ENCODE assay signal across 20 cellular contexts in genomic region chr19:9580728-9581127, GRCh38. TPM values are rescaled to one million over a fixed set of nuclear protein-coding genes. Genes with fewer than 3 reads are reported as not detected.
DNase-seq lines count a peak whose midpoint lies in the region; ATAC-seq and TF ChIP-seq lines count a peak whose summit lies in the region.
"Had no signal": no experiment of that assay in that cellular context is flagged by ENCODE, and none has a peak within 500 bp of the region (broad histone marks: within the 10 kb centered on the region; RNA-seq: fewer than 3 reads in every experiment).

No MANE protein-coding gene starts in this region.

- H3K4me1 ChIP-seq in GM23338 (ENCODE audit: insufficient read depth) = peaks cover 63% of the 10 kb centered on the region
- H3K4me1 ChIP-seq: A549, prostate gland had no signal

- H3K4me3 Mint-ChIP-seq in activated CD8-positive, alpha-beta T cell treated with anti-CD3 and anti-CD28 coated beads for 36 hours = peak overlapping the region; percentile 59
- no peak overlapping the region for H3K4me3 Mint-ChIP-seq in activated CD8-positive, alpha-beta T cell treated with anti-CD3 and anti-CD28 coated beads, Interleukin-2, amount 10 ng/mL, durations not matched to agents 7 days and 5 days
- H3K4me3 Mint-ChIP-seq in GM23338 (peak overlapping the region; percentile 83), neural crest cell (peak overlapping the region; percentile 77)
- peak overlapping the region; percentile 59 for H3K4me3 Mint-ChIP-seq in activated naive CD8-positive, alpha-beta T cell treated with anti-CD3 and anti-CD28 coated beads for 36 hours

- peak overlapping the region; percentile 92 for H3K4me2 ChIP-seq in GM23338
- H3K4me2 ChIP-seq: A549 had no signal

- H3K27ac ChIP-seq in GM23338 (ENCODE audit: low read depth) = peak overlapping the region; percentile 94
- H3K27ac ChIP-seq: A549, gastrocnemius medialis, prostate gland, skin epidermis, vagina had no signal

- no peak for TF ChIP-seq CTCF in activated CD8-positive, alpha-beta T cell treated with anti-CD3 and anti-CD28 coated beads for 36 hours (IDR thresholded peaks at IDR 0.05)
- no peak for TF ChIP-seq CTCF in GM23338 (conservative IDR thresholded peaks at IDR 0.05; ENCODE audit: low read depth in 2 of 2)
- no peak for TF ChIP-seq CTCF in neural crest cell (conservative IDR thresholded peaks at IDR 0.05)

- CTCF ChIA-PET in activated CD8-positive, alpha-beta T cell treated with anti-CD3 and anti-CD28 coated beads for 36 hours (lab: Charles Lee) = no interaction called here
- CTCF ChIA-PET in activated CD8-positive, alpha-beta T cell treated with anti-CD3 and anti-CD28 coated beads, Interleukin-2, amount 10 ng/mL, durations not matched to agents 7 days and 5 days (lab: Charles Lee) = no interaction called here

- H3K27me3 Mint-ChIP-seq in activated CD8-positive, alpha-beta T cell treated with anti-CD3 and anti-CD28 coated beads for 36 hours = no peaks in the 10 kb centered on the region
- H3K27me3 Mint-ChIP-seq in activated CD8-positive, alpha-beta T cell treated with anti-CD3 and anti-CD28 coated beads, Interleukin-2, amount 10 ng/mL, durations not matched to agents 7 days and 5 days (ENCODE audit: low read depth) = no peaks in the 10 kb centered on the region
- H3K27me3 Mint-ChIP-seq in GM23338 (ENCODE audit: insufficient read depth, low read depth, poor library complexity) (peaks cover 19% of the 10 kb centered on the region), neural crest cell (ENCODE audit: low read depth) (no peaks in the 10 kb centered on the region)
- no peaks in the 10 kb centered on the region for H3K27me3 Mint-ChIP-seq in activated naive CD8-positive, alpha-beta T cell treated with anti-CD3 and anti-CD28 coated beads for 36 hours

- H3K9me2 ChIP-seq in GM23338 (ENCODE audit: insufficient read depth) = no peaks in the 10 kb centered on the region

- POLR2A ChIA-PET in activated CD8-positive, alpha-beta T cell treated with anti-CD3 and anti-CD28 coated beads for 36 hours (lab: Charles Lee) = no interaction called here
- POLR2A ChIA-PET in activated CD8-positive, alpha-beta T cell treated with anti-CD3 and anti-CD28 coated beads, Interleukin-2, amount 10 ng/mL, durations not matched to agents 7 days and 5 days (lab: Charles Lee) = no interaction called here

- no peak overlapping the region for H2AFZ ChIP-seq in GM23338

- H4K20me1 ChIP-seq in GM23338 (replicated peaks; ENCODE audit: insufficient read depth) = peaks cover 60% of the 10 kb centered on the region

- H3K79me2 ChIP-seq in GM23338 (replicated peaks; ENCODE audit: insufficient read depth) = peaks cover 96% of the 10 kb centered on the region

- H3K27ac Mint-ChIP-seq in activated CD8-positive, alpha-beta T cell treated with anti-CD3 and anti-CD28 coated beads for 36 hours = peak overlapping the region; percentile 74
- no peak overlapping the region for H3K27ac Mint-ChIP-seq in activated CD8-positive, alpha-beta T cell treated with anti-CD3 and anti-CD28 coated beads, Interleukin-2, amount 10 ng/mL, durations not matched to agents 7 days and 5 days
- no peak overlapping the region for H3K27ac Mint-ChIP-seq in GM23338
- peak overlapping the region; percentile 20 for H3K27ac Mint-ChIP-seq in activated naive CD8-positive, alpha-beta T cell treated with anti-CD3 and anti-CD28 coated beads for 36 hours
- no peak overlapping the region for H3K27ac Mint-ChIP-seq in neural crest cell (ENCODE audit: unreplicated experiment)

- ATAC-seq in activated CD8-positive, alpha-beta T cell treated with anti-CD3 and anti-CD28 coated beads for 36 hours = no peak
- ATAC-seq in activated CD8-positive, alpha-beta T cell treated with anti-CD3 and anti-CD28 coated beads, Interleukin-2, amount 10 ng/mL, durations not matched to agents 7 days and 5 days = no peak
- ATAC-seq in GM23338 = no peak
- ATAC-seq in left lobe of liver = no peak
- no peak for ATAC-seq in GM21390 (IDR thresholded peaks at IDR 0.05; ENCODE audit: unreplicated experiment)
- ATAC-seq: A549, gastrocnemius medialis had no signal

- H3K36me3 ChIP-seq in GM23338 (ENCODE audit: insufficient read depth) = no peaks in the 10 kb centered on the region; the same call in 1 of the 2 replicates
- H3K36me3 ChIP-seq: prostate gland had no signal

- no peaks in the 10 kb centered on the region for H3F3A ChIP-seq in GM23338 (replicated peaks; ENCODE audit: low read depth)

- peaks cover 50% of the 10 kb centered on the region for H3K4me1 Mint-ChIP-seq in activated CD8-positive, alpha-beta T cell treated with anti-CD3 and anti-CD28 coated beads for 36 hours (ENCODE audit: low read depth)
- H3K4me1 Mint-ChIP-seq in activated CD8-positive, alpha-beta T cell treated with anti-CD3 and anti-CD28 coated beads, Interleukin-2, amount 10 ng/mL, durations not matched to agents 7 days and 5 days (ENCODE audit: low read depth) = peaks cover 30% of the 10 kb centered on the region
- peaks cover 38% of the 10 kb centered on the region for H3K4me1 Mint-ChIP-seq in GM23338
- H3K4me1 Mint-ChIP-seq in activated naive CD8-positive, alpha-beta T cell treated with anti-CD3 and anti-CD28 coated beads for 36 hours = peaks cover 35% of the 10 kb centered on the region
- H3K4me1 Mint-ChIP-seq in neural crest cell = peaks cover 15% of the 10 kb centered on the region

- no peaks in the 10 kb centered on the region for H3K27me3 ChIP-seq in GM23338 (ENCODE audit: insufficient read depth)
- H3K27me3 ChIP-seq: vagina had no signal

- intact Hi-C loops in activated CD8-positive, alpha-beta T cell treated with anti-CD3 and anti-CD28 coated beads for 36 hours (cut with micrococcal nuclease) = no loop called here

- peak overlapping the region; percentile 91 for H3K4me3 ChIP-seq in GM23338
- H3K4me3 ChIP-seq: A549, gastrocnemius medialis, prostate gland, skin epidermis, vagina had no signal

- H3K36me3 Mint-ChIP-seq in activated CD8-positive, alpha-beta T cell treated with anti-CD3 and anti-CD28 coated beads for 36 hours (ENCODE audit: low read depth) = peaks cover 80% of the 10 kb centered on the region
- peaks cover 73% of the 10 kb centered on the region for H3K36me3 Mint-ChIP-seq in activated CD8-positive, alpha-beta T cell treated with anti-CD3 and anti-CD28 coated beads, Interleukin-2, amount 10 ng/mL, durations not matched to agents 7 days and 5 days (ENCODE audit: low read depth)
- H3K36me3 Mint-ChIP-seq in GM23338 (ENCODE audit: low read depth) (peaks cover 78% of the 10 kb centered on the region), neural crest cell (ENCODE audit: low read depth) (peaks cover 63% of the 10 kb centered on the region)
- H3K36me3 Mint-ChIP-seq in activated naive CD8-positive, alpha-beta T cell treated with anti-CD3 and anti-CD28 coated beads for 36 hours = peaks cover 84% of the 10 kb centered on the region

- DNase-seq in activated CD8-positive, alpha-beta T cell treated with anti-CD3 and anti-CD28 coated beads for 36 hours = no peak
- DNase-seq in activated CD8-positive, alpha-beta T cell treated with anti-CD3 and anti-CD28 coated beads, Interleukin-2, amount 10 ng/mL, durations not matched to agents 7 days and 5 days = no peak
- DNase-seq in GM23338 (ENCODE audit: low spot score) (no peak), neural crest cell (ENCODE audit: low read depth, low spot score) (no peak), left lobe of liver (ENCODE audit: low spot score) (no peak)
- no peak for DNase-seq in activated naive CD8-positive, alpha-beta T cell treated with anti-CD3 and anti-CD28 coated beads for 36 hours
- DNase-seq in activated effector memory CD4-positive, alpha-beta T cell treated with anti-CD3 and anti-CD28 coated beads, Interleukin-2, amount 50 U/mL, for 16 hours = no peak
- DNase-seq: activated CD4-positive, alpha-beta T cell treated with anti-CD3 and anti-CD28 coated beads for 4 hours; activated CD8-positive, alpha-beta memory T cell treated with anti-CD3 and anti-CD28 coated beads, Interleukin-2, amount 50 U/mL, for 48 hours; DMS 273 treated with DMSO at 0.1 percent for 48 hours; gastrocnemius medialis; NCI-H1048; NCI-H1930; NCI-H446; T1000 had no signal

- H3K9me3 Mint-ChIP-seq in activated CD8-positive, alpha-beta T cell treated with anti-CD3 and anti-CD28 coated beads for 36 hours = peaks cover 38% of the 10 kb centered on the region
- H3K9me3 Mint-ChIP-seq in activated CD8-positive, alpha-beta T cell treated with anti-CD3 and anti-CD28 coated beads, Interleukin-2, amount 10 ng/mL, durations not matched to agents 7 days and 5 days (ENCODE audit: insufficient read depth) = peaks cover 32% of the 10 kb centered on the region
- peaks cover 42% of the 10 kb centered on the region for H3K9me3 Mint-ChIP-seq in GM23338
- H3K9me3 Mint-ChIP-seq in activated naive CD8-positive, alpha-beta T cell treated with anti-CD3 and anti-CD28 coated beads for 36 hours = peaks cover 39% of the 10 kb centered on the region
- peaks cover 28% of the 10 kb centered on the region for H3K9me3 Mint-ChIP-seq in neural crest cell

RNA-seq across cellular contexts. Expression of gene ZNF121, which starts 3.6 kb away (rescaled TPM):
- 10 to 100 TPM; 79.9 to 85.5 TPM for total RNA-seq in activated CD8-positive, alpha-beta T cell treated with anti-CD3 and anti-CD28 coated beads for 36 hours
- total RNA-seq in activated CD8-positive, alpha-beta T cell treated with anti-CD3 and anti-CD28 coated beads, Interleukin-2, amount 10 ng/mL, durations not matched to agents 7 days and 5 days = 10 to 100 TPM; 51.3 to 55.2 TPM
- 252 and 263 TPM in 2 replicates for total RNA-seq in GM23338 (2014; rRNA removed; shearing (Covaris generic))
- polyA plus RNA-seq in GM23338 (2016; fragmentation: Nextera tagmentation; extraction: Ambion mirVana) = 42.3 and 50.8 TPM in 2 replicates
- 10 to 100 TPM; 89.3 to 98.9 TPM for total RNA-seq in activated naive CD8-positive, alpha-beta T cell treated with anti-CD3 and anti-CD28 coated beads for 36 hours
- total RNA-seq in neural crest cell (71.1 and 78.7 TPM in 2 replicates), left lobe of liver (9.5 TPM)

RNA-seq across cellular contexts. Expression of gene ZNF561, which starts 40.3 kb away (rescaled TPM):
- total RNA-seq in activated CD8-positive, alpha-beta T cell treated with anti-CD3 and anti-CD28 coated beads for 36 hours = 10 to 100 TPM; 23.1 to 24.2 TPM
- total RNA-seq in activated CD8-positive, alpha-beta T cell treated with anti-CD3 and anti-CD28 coated beads, Interleukin-2, amount 10 ng/mL, durations not matched to agents 7 days and 5 days = 10 to 100 TPM; 21.1 to 23.2 TPM
- 69.9 and 71.1 TPM in 2 replicates for total RNA-seq in GM23338 (2014; rRNA removed; shearing (Covaris generic))
- polyA plus RNA-seq in GM23338 (2016; fragmentation: Nextera tagmentation; extraction: Ambion mirVana) = 20.5 and 22.7 TPM in 2 replicates
- 10 to 100 TPM; 28.3 to 32.7 TPM for total RNA-seq in activated naive CD8-positive, alpha-beta T cell treated with anti-CD3 and anti-CD28 coated beads for 36 hours
- total RNA-seq in neural crest cell = 57.7 and 63.9 TPM in 2 replicates
- total RNA-seq in left lobe of liver = 11.5 TPM

RNA-seq across cellular contexts. Expression of gene ZNF426, which starts 42.3 kb away (rescaled TPM):
- 10 to 100 TPM; 13.5 to 13.6 TPM for total RNA-seq in activated CD8-positive, alpha-beta T cell treated with anti-CD3 and anti-CD28 coated beads for 36 hours
- total RNA-seq in activated CD8-positive, alpha-beta T cell treated with anti-CD3 and anti-CD28 coated beads, Interleukin-2, amount 10 ng/mL, durations not matched to agents 7 days and 5 days = 10 to 100 TPM; 14.6 to 15.8 TPM
- 20.0 and 22.7 TPM in 2 replicates for total RNA-seq in GM23338 (2014; rRNA removed; shearing (Covaris generic))
- 10.5 and 11.0 TPM in 2 replicates for polyA plus RNA-seq in GM23338 (2016; fragmentation: Nextera tagmentation; extraction: Ambion mirVana)
- total RNA-seq in activated naive CD8-positive, alpha-beta T cell treated with anti-CD3 and anti-CD28 coated beads for 36 hours = 10 to 100 TPM; 18.6 to 18.8 TPM
- 24.5 and 26.7 TPM in 2 replicates for total RNA-seq in neural crest cell
- 2.9 TPM for total RNA-seq in left lobe of liver

Comparison
In these comparisons a context has a peak if more than half of its experiments do, and no peak if none do; other contexts are left out.
1. H3K27ac Mint-ChIP-seq: peak in activated CD8-positive, alpha-beta T cell treated with anti-CD3 and anti-CD28 coated beads for 36 hours (single experiment) and activated naive CD8-positive, alpha-beta T cell treated with anti-CD3 and anti-CD28 coated beads for 36 hours (single experiment); none in activated CD8-positive, alpha-beta T cell treated with anti-CD3 and anti-CD28 coated beads, Interleukin-2, amount 10 ng/mL, durations not matched to agents 7 days and 5 days (single experiment), GM23338 (single experiment) and neural crest cell (single experiment).